Comparison of ENCODE assay signal across 13 cellular contexts in genomic region chr19:15533522-15533830, GRCh38. TPM values are rescaled to one million over a fixed set of nuclear protein-coding genes. Genes with fewer than 3 reads are reported as not detected.
"Had no signal": no experiment of that assay in that cellular context is flagged by ENCODE, and none has a peak within 500 bp of the region (broad histone marks: within the 10 kb centered on the region; RNA-seq: fewer than 3 reads in every experiment).

No MANE protein-coding gene starts in this region.

RNA-seq across cellular contexts. Expression of gene CYP4F22, which starts 25.2 kb away (rescaled TPM):
- total RNA-seq: left ventricle myocardium superior, mesenteric fat pad, myocyte, neural crest cell, posterior vena cava, pulmonary artery endothelial cell had no signal
- polyA plus RNA-seq: pancreas had no signal

RNA-seq across cellular contexts. Expression of gene PGLYRP2, which starts 54.2 kb away (rescaled TPM):
- total RNA-seq: esophagus mucosa, gastrocnemius medialis, left ventricle myocardium superior, lower lobe of right lung, mesenteric fat pad, myocyte, neural crest cell, omental fat pad, posterior vena cava, pulmonary artery endothelial cell, urinary bladder had no signal
- polyA plus RNA-seq: keratinocyte, pancreas had no signal
